9 cellular contexts compared by ENCODE assay signal in genomic region chr19:17136026-17136425, GRCh38.
DNase-seq lines count a peak whose midpoint lies in the region; ATAC-seq, FAIRE-seq and TF ChIP-seq lines count a peak whose summit lies in the region.
"Had no signal": no experiment of that assay in that cellular context is flagged by ENCODE, and none has a peak within 500 bp of the region (broad histone marks: within the 10 kb centered on the region; RNA-seq: fewer than 3 reads in every experiment).

No MANE protein-coding gene starts in this region.

- TF ChIP-seq CTCF in BE2C (IDR thresholded peaks at IDR 0.05; ENCODE audit: low read depth, low read length): no peak
- TF ChIP-seq CTCF in glutamatergic neuron (IDR thresholded peaks at IDR 0.05; ENCODE audit: partially characterized antibody, unreplicated experiment): no peak
- TF ChIP-seq CTCF in pancreas (IDR thresholded peaks at IDR 0.05): no peak

- H3K27me3 ChIP-seq in BE2C (no peaks in the 10 kb centered on the region), pancreas (no peaks in the 10 kb centered on the region)

- peak overlapping the region; percentile 99 for H3K27ac Mint-ChIP-seq in glutamatergic neuron (ENCODE audit: unreplicated experiment)

- no peaks in the 10 kb centered on the region for H3K36me3 Mint-ChIP-seq in glutamatergic neuron (ENCODE audit: unreplicated experiment)

- H3K9me3 ChIP-seq in BE2C (no peaks in the 10 kb centered on the region; the same call in 1 of the 2 replicates), SK-N-MC (ENCODE audit: low read depth, low read length) (no peaks in the 10 kb centered on the region), pancreas (no peaks in the 10 kb centered on the region)

- peaks cover 10% of the 10 kb centered on the region for H3K4me1 ChIP-seq in BE2C
- peaks cover 7 to 16% (median 15%) of the 10 kb centered on the region in 3 donors for H3K4me1 ChIP-seq in pancreas

- no peak for ATAC-seq in pancreas
- ATAC-seq in GM21515 (IDR thresholded peaks at IDR 0.05; ENCODE audit: unreplicated experiment): no peak
- ATAC-seq in GM19463 (IDR thresholded peaks at IDR 0.05; ENCODE audit: unreplicated experiment): no peak

- H3K9ac ChIP-seq in SK-N-MC (ENCODE audit: insufficient read length): peak overlapping the region; percentile 53

- peaks cover 3% of the 10 kb centered on the region; the same call in 1 of the 2 replicates for H3K36me3 ChIP-seq in BE2C
- no peaks in the 10 kb centered on the region for H3K36me3 ChIP-seq in SK-N-MC (ENCODE audit: insufficient read depth, low read length)
- H3K36me3 ChIP-seq in pancreas: no peaks in the 10 kb centered on the region

- H3K4me3 Mint-ChIP-seq in glutamatergic neuron (ENCODE audit: unreplicated experiment): no peak overlapping the region

- FAIRE-seq in pancreas (lab: Jason Lieb, UNC): no peak

- H3K9me3 Mint-ChIP-seq in glutamatergic neuron (ENCODE audit: unreplicated experiment): peaks cover 2% of the 10 kb centered on the region
- H3K9me3 Mint-ChIP-seq: immature natural killer cell had no signal

- H3K4me3 ChIP-seq in BE2C (ENCODE audit: low read depth, low read length) (peak overlapping the region; percentile 49), SK-N-MC (peak overlapping the region; percentile 72), pancreas (no peak overlapping the region)

- DNase-seq in BE2C: no peak
- DNase-seq in SK-N-MC (ENCODE audit: low read depth, low spot score): no peak
- no peak for DNase-seq in glutamatergic neuron
- no peak for DNase-seq in pancreas
- DNase-seq in DMS53 (lab: John Stamatoyannopoulos, UW): no peak
- DNase-seq in NCI-H69 (lab: John Stamatoyannopoulos, UW): no peak

- WGBS in pancreas, 2 donors: 82 to 86% methylated on average over 9 of the region's 9 CpGs

- H3K27me3 Mint-ChIP-seq in glutamatergic neuron (ENCODE audit: unreplicated experiment): no peaks in the 10 kb centered on the region

- H3K27ac ChIP-seq in SK-N-MC: peak overlapping the region; percentile 83
- peak overlapping the region; percentile 71 to 92 (median 84) for H3K27ac ChIP-seq in pancreas

- peaks cover 4% of the 10 kb centered on the region for H3K4me1 Mint-ChIP-seq in glutamatergic neuron (ENCODE audit: low read depth, unreplicated experiment)

- intact Hi-C loops in pancreas (cut with DNase I): no loop called here

Comparison
In these comparisons a context has a peak if more than half of its experiments do, and no peak if none do; other contexts are left out.
1. H3K4me3 ChIP-seq: peak in BE2C (single experiment) and SK-N-MC (single experiment); none in pancreas (0 of 4).